Comparison of ENCODE assay signal across 13 cellular contexts in the genomic region with DNA sequence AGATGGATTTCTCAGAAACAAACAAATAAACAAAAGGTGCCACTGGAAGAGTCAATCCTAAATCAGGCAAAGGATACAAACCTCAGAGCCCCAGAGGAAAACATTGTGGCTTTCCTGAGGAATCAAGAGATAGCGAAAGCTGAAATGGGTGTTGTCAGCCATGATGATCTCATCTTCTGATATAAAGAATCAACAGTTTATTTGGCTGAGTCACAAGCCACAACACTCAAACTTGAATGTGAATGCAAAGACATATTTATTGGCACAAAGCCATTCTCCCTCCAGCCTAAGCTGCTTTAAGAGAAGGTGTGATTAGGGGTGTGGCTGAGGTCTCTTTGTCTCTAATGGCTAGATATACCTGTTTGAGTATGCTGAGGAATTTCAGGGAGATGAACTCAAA.
A peak's percentile ranks its signal among the peaks of the same experiment; 100 is the strongest.
DNase-seq lines count a peak whose midpoint lies in the region; ATAC-seq and TF ChIP-seq lines count a peak whose summit lies in the region.
"Had no signal": no experiment of that assay in that cellular context is flagged by ENCODE, and none has a peak within 500 bp of the region (broad histone marks: within the 10 kb centered on the region; RNA-seq: fewer than 3 reads in every experiment).

No MANE protein-coding gene starts in this region.

- no peaks in the 10 kb centered on the region for H3F3A ChIP-seq in PC-3 (ENCODE audit: low read length, unreplicated experiment)

- peak overlapping the region; percentile 50 for H3K4me3 Mint-ChIP-seq in type B pancreatic cell
- no peak overlapping the region for H3K4me3 Mint-ChIP-seq in natural killer cell treated with Interleukin-12 subunit alpha and Interleukin-12 subunit beta and Interleukin-15 and Interleukin-18, amount 100 ng/mL, for 72 hours

- no peaks in the 10 kb centered on the region for H3K36me3 Mint-ChIP-seq in type B pancreatic cell
- no peaks in the 10 kb centered on the region for H3K36me3 Mint-ChIP-seq in natural killer cell treated with Interleukin-12 subunit alpha and Interleukin-12 subunit beta and Interleukin-15 and Interleukin-18, amount 100 ng/mL, for 72 hours

- H3K9ac ChIP-seq in PC-3 (ENCODE audit: low read length): no peak overlapping the region; the same call in 1 of the 2 replicates

- no peaks in the 10 kb centered on the region for H3K27me3 ChIP-seq in PC-3 (ENCODE audit: low read length)
- H3K27me3 ChIP-seq: body of pancreas, tibial nerve had no signal

- no peaks in the 10 kb centered on the region for H3K9me3 ChIP-seq in PC-3 (ENCODE audit: low read length)
- H3K9me3 ChIP-seq: body of pancreas, tibial nerve had no signal

- H3K4me2 ChIP-seq in PC-3 (ENCODE audit: low read length): peak overlapping the region; percentile 9; the same call in 1 of the 2 replicates

- H3K9me3 Mint-ChIP-seq in type B pancreatic cell: peaks cover 6% of the 10 kb centered on the region
- H3K9me3 Mint-ChIP-seq in natural killer cell treated with Interleukin-12 subunit alpha and Interleukin-12 subunit beta and Interleukin-15 and Interleukin-18, amount 100 ng/mL, for 72 hours: no peaks in the 10 kb centered on the region

- no peak overlapping the region for H3K4me3 ChIP-seq in PC-3 (ENCODE audit: low read length)
- H3K4me3 ChIP-seq: body of pancreas, skin epidermis, tibial nerve had no signal

- peak overlapping the region; percentile 33 for H3K27ac ChIP-seq in PC-3 (ENCODE audit: low read length)
- H3K27ac ChIP-seq in epithelial cell of prostate: peak overlapping the region; percentile 40
- no peak overlapping the region for H3K27ac ChIP-seq in substantia nigra (ENCODE audit: low read depth, low read length, poor library complexity, severe bottlenecking)
- H3K27ac ChIP-seq: body of pancreas, skin epidermis, tibial nerve had no signal

- H2AFZ ChIP-seq in PC-3 (ENCODE audit: low read length): no peak overlapping the region

- CTCF ChIA-PET in PC-3 (lab: Charles Lee): interaction anchor here (0.5 to 1.3 kb wide), 5 partner anchors 72 to 160 kb away, joined by 3 to 4 read pairs (median 4); no protein-coding TSS in a partner anchor

- POLR2A ChIA-PET in PC-3 (lab: Charles Lee; ENCODE audit: unreplicated experiment): no interaction called here

- H3K79me2 ChIP-seq in PC-3 (ENCODE audit: low read length): no peaks in the 10 kb centered on the region

- intact Hi-C loops in PC-3 (cut with micrococcal nuclease): loop anchor here (1.0 to 10.0 kb wide), 3 partner anchors 73 to 278 kb away; partner anchors contain the start of gene NREP

- BruUV-seq in PC-3 (replicated peaks; lab: Mats Ljungman, UMichigan): no TSS peak

- peak; percentile 89 for ATAC-seq in PC-3
- ATAC-seq in natural killer cell treated with Interleukin-12 subunit alpha and Interleukin-12 subunit beta and Interleukin-15 and Interleukin-18, amount 100 ng/mL, for 72 hours: no peak
- ATAC-seq: body of pancreas had no signal

- H3K4me1 Mint-ChIP-seq in type B pancreatic cell (ENCODE audit: unreplicated experiment): no peaks in the 10 kb centered on the region
- H3K4me1 Mint-ChIP-seq in natural killer cell treated with Interleukin-12 subunit alpha and Interleukin-12 subunit beta and Interleukin-15 and Interleukin-18, amount 100 ng/mL, for 72 hours (ENCODE audit: low read depth in 2 of 2): no peaks in the 10 kb centered on the region

- H3K4me1 ChIP-seq in PC-3 (ENCODE audit: insufficient read depth, low read length): peaks cover 15% of the 10 kb centered on the region
- H3K4me1 ChIP-seq: body of pancreas had no signal

- TF ChIP-seq CTCF in PC-3 (conservative IDR thresholded peaks at IDR 0.05; ENCODE audit: low read depth, low read length) (no peak), type B pancreatic cell (conservative IDR thresholded peaks at IDR 0.05) (no peak)

- no peaks in the 10 kb centered on the region for H4K20me1 ChIP-seq in PC-3 (ENCODE audit: low read length)

- H3K36me3 ChIP-seq in PC-3 (ENCODE audit: low read depth, low read length): no peaks in the 10 kb centered on the region
- H3K36me3 ChIP-seq: tibial nerve had no signal

- H3K27ac Mint-ChIP-seq in type B pancreatic cell: peak overlapping the region; percentile 94
- no peak overlapping the region for H3K27ac Mint-ChIP-seq in natural killer cell treated with Interleukin-12 subunit alpha and Interleukin-12 subunit beta and Interleukin-15 and Interleukin-18, amount 100 ng/mL, for 72 hours

- no peaks in the 10 kb centered on the region for H3K27me3 Mint-ChIP-seq in type B pancreatic cell
- H3K27me3 Mint-ChIP-seq in natural killer cell treated with Interleukin-12 subunit alpha and Interleukin-12 subunit beta and Interleukin-15 and Interleukin-18, amount 100 ng/mL, for 72 hours: peaks cover 1 to 4% of the 10 kb centered on the region in 2 donors

- DNase-seq in SIG-M5 treated with dmso at 0.1 percent for 504 hours (lab: John Stamatoyannopoulos, UW; ENCODE audit: unreplicated experiment): peak; percentile 20
- no peak for DNase-seq in SIG-M5 (lab: John Stamatoyannopoulos, UW)
- peak; percentile 98 for DNase-seq in PC-3
- peak; percentile 97 for DNase-seq in epithelial cell of prostate (ENCODE audit: low read depth, low spot score)
- DNase-seq in type B pancreatic cell (ENCODE audit: extremely low spot score, unreplicated experiment): no peak
- DNase-seq in activated CD4-positive, alpha-beta T cell treated with anti-CD3 and anti-CD28 coated beads for 48 hours: no peak
- no peak for DNase-seq in substantia nigra (lab: John Stamatoyannopoulos, UW)
- no peak for DNase-seq in natural killer cell treated with Interleukin-12 subunit alpha and Interleukin-12 subunit beta and Interleukin-15 and Interleukin-18, amount 100 ng/mL, for 72 hours (ENCODE audit: low spot score)
- DNase-seq: activated T-cell treated with anti-CD3 and anti-CD28 coated beads, Interleukin-2, amount 50 U/mL, for 1 hour; body of pancreas; NCI-H2171 treated with DMSO at 0.1 percent for 48 hours had no signal

- H3K9me2 ChIP-seq in PC-3 (replicated peaks; ENCODE audit: low read length): no peaks in the 10 kb centered on the region

Comparison
In these comparisons a context has a peak if more than half of its experiments do, and no peak if none do; other contexts are left out.
1. DNase-seq: peak in SIG-M5 treated with dmso at 0.1 percent for 504 hours (single experiment), PC-3 (single experiment) and epithelial cell of prostate (single experiment); none in SIG-M5 (single experiment), type B pancreatic cell (single experiment), activated CD4-positive, alpha-beta T cell treated with anti-CD3 and anti-CD28 coated beads for 48 hours (single experiment), substantia nigra (0 of 49) and natural killer cell treated with Interleukin-12 subunit alpha and Interleukin-12 subunit beta and Interleukin-15 and Interleukin-18, amount 100 ng/mL, for 72 hours (single experiment).